In genomic region chr1:90724926-90725325, GRCh38 we compare ENCODE assay signal across 12 cellular contexts. TPM values are rescaled to one million over a fixed set of nuclear protein-coding genes. Genes with fewer than 3 reads are reported as not detected.
DNase-seq lines count a peak whose midpoint lies in the region; ATAC-seq, FAIRE-seq and TF ChIP-seq lines count a peak whose summit lies in the region.
"Had no signal": no experiment of that assay in that cellular context is flagged by ENCODE, and none has a peak within 500 bp of the region (broad histone marks: within the 10 kb centered on the region; RNA-seq: fewer than 3 reads in every experiment).

No MANE protein-coding gene starts in this region.

- BruUV-seq in A673 (replicated peaks; lab: Mats Ljungman, UMichigan) (no TSS peak), K562 (replicated peaks; lab: Mats Ljungman, UMichigan) (no TSS peak)

- peak overlapping the region in 9 of 10 donors; percentile 36 to 87 (median 78) for H3K4me3 Mint-ChIP-seq in naive thymus-derived CD8-positive, alpha-beta T cell

- TF ChIP-seq CTCF in A673 (conservative IDR thresholded peaks at IDR 0.05; ENCODE audit: low read depth, low read length) (no peak), K562 (IDR thresholded peaks at IDR 0.05 in 2 of 3, conservative IDR thresholded peaks at IDR 0.05 in 1 of 3; ENCODE audit: insufficient read depth in 2 of 3, low read depth in 1 of 3, low read length in 3 of 3) (no peak)

- ATAC-seq in K562 (no peak), HG02970 (IDR thresholded peaks at IDR 0.05; ENCODE audit: low FRiP score, unreplicated experiment) (no peak), HG03196 (IDR thresholded peaks at IDR 0.05; ENCODE audit: unreplicated experiment) (no peak)
- no peak for ATAC-seq in naive thymus-derived CD8-positive, alpha-beta T cell

- no peak for TF ChIP-seq EP300 in K562 (IDR thresholded peaks at IDR 0.05; ENCODE audit: low read length)

- no peaks in the 10 kb centered on the region for H3K36me3 ChIP-seq in A673 (ENCODE audit: insufficient read depth, low read length, poor library complexity, severe bottlenecking)
- no peaks in the 10 kb centered on the region for H3K36me3 ChIP-seq in K562 (ENCODE audit: control insufficient read depth, insufficient read depth, low read length)
- H3K36me3 ChIP-seq: esophagus squamous epithelium had no signal

- no peak overlapping the region for H2AFZ ChIP-seq in K562 (ENCODE audit: low read depth, low read length)

- WGBS in K562 (ENCODE audit: insufficient coverage, low coverage, missing lambda C conversion rate): 94% methylated on average over 18 of the region's 28 CpGs

- no peak overlapping the region for H3K9ac ChIP-seq in K562 (ENCODE audit: insufficient read depth in 1 of 2, low read depth in 2 of 2, low read length in 2 of 2)

- H3K9me3 ChIP-seq in A673 (ENCODE audit: low read depth, low read length, poor library complexity, severe bottlenecking) (no peaks in the 10 kb centered on the region), K562 (replicated peaks; ENCODE audit: control insufficient read depth, insufficient read depth, low read depth, low read length) (no peaks in the 10 kb centered on the region)
- H3K9me3 ChIP-seq: esophagus squamous epithelium had no signal

- in situ Hi-C loops in K562 (cut with MboI): loop anchor here (10.0 kb wide), 2 partner anchors 240 to 440 kb away; no protein-coding TSS in a partner anchor

- H3K27me3 ChIP-seq in A673 (replicated peaks; ENCODE audit: insufficient read depth, low read depth, low read length, poor library complexity) (no peaks in the 10 kb centered on the region), K562 (ENCODE audit: control insufficient read depth in 2 of 2, insufficient read depth in 2 of 2, low read length in 2 of 2) (no peaks in the 10 kb centered on the region; a peak in 1 of 5 replicates)

- H3K4me3 ChIP-seq in A673 (ENCODE audit: low read depth, low read length, poor library complexity, severe bottlenecking) (peak overlapping the region; percentile 53), K562 (no peak overlapping the region)

- H3K36me3 Mint-ChIP-seq in naive thymus-derived CD8-positive, alpha-beta T cell: peaks cover 22 to 65% (median 48%) of the 10 kb centered on the region in 3 donors

- H4K20me1 ChIP-seq in K562 (replicated peaks; ENCODE audit: control insufficient read depth, insufficient read depth, low read length): no peaks in the 10 kb centered on the region

- H3K27ac ChIP-seq in A673 (ENCODE audit: low read depth, low read length, poor library complexity, severe bottlenecking) (no peak overlapping the region), K562 (ENCODE audit: extremely low read depth, low read depth, low read length) (no peak overlapping the region)
- H3K27ac ChIP-seq: esophagus squamous epithelium had no signal

- POLR2A ChIA-PET in A673 (lab: Charles Lee; ENCODE audit: low non-redundant PET) (no interaction called here), K562 (lab: Yijun Ruan, JAX) (interaction anchor here (1.1 to 1.2 kb wide), 2 partner anchors 9 to 12 kb away, joined by 3 to 4 read pairs; no protein-coding TSS in a partner anchor)
- POLR2A ChIA-PET in naive thymus-derived CD8-positive, alpha-beta T cell (lab: Charles Lee): no interaction called here

- H3K9me1 ChIP-seq in K562 (ENCODE audit: control insufficient read depth, insufficient read depth, low read length): no peaks in the 10 kb centered on the region

- H3K27ac Mint-ChIP-seq in naive thymus-derived CD8-positive, alpha-beta T cell: peak overlapping the region in 1 of 10 donors; percentile 46

- H3K4me2 ChIP-seq in K562 (ENCODE audit: insufficient read depth, low read length): no peak overlapping the region

- H3K79me2 ChIP-seq in K562 (ENCODE audit: control insufficient read depth, insufficient read depth, low read length): no peaks in the 10 kb centered on the region

- H3K27me3 Mint-ChIP-seq in naive thymus-derived CD8-positive, alpha-beta T cell: peaks cover 78 to 100% (median 85%) of the 10 kb centered on the region in 5 donors

- intact Hi-C loops in A673 (cut with micrococcal nuclease; ENCODE audit: unreplicated experiment): loop anchor here (5.0 to 10.0 kb wide), 5 partner anchors 127 to 678 kb away; no protein-coding TSS in a partner anchor
- intact Hi-C loops in K562 (cut with micrococcal nuclease): loop anchor here (5.0 kb wide), 1 partner anchor 87 kb away; no protein-coding TSS in a partner anchor

- no peak for FAIRE-seq in K562 (lab: Jason Lieb, UNC)
- FAIRE-seq: small intestine had no signal

- CTCF ChIA-PET in A673 (lab: Charles Lee) (no interaction called here), K562 (lab: Yijun Ruan, JAX; ENCODE audit: low intra/inter-chr PET ratio) (no interaction called here)

- no peak for TF ChIP-seq RAD21 in K562 (CRISPR knock-in tag; conservative IDR thresholded peaks at IDR 0.05 in 1 of 2, IDR thresholded peaks at IDR 0.05 in 1 of 2)

- DNase-seq in A673 (ENCODE audit: low spot score) (peak; percentile 70), DMS114 treated with DMSO at 0.1 percent for 48 hours (lab: John Stamatoyannopoulos, UW; ENCODE audit: unreplicated experiment) (peak; percentile 27), K562 (ENCODE audit: extremely low read depth in 1 of 4, low spot score in 3 of 4) (no peak), NCI-H2107 treated with DMSO at 0.1 percent for 48 hours (lab: John Stamatoyannopoulos, UW; ENCODE audit: unreplicated experiment) (no peak)
- DNase-seq in naive thymus-derived CD8-positive, alpha-beta T cell: no peak
- no peak for DNase-seq in activated CD4-positive, CD25-positive, alpha-beta regulatory T cell treated with anti-CD3 and anti-CD28 coated beads, Interleukin-2, amount 50 U/mL, for 72 hours
- DNase-seq: esophagus squamous epithelium, NCI-H510A treated with DMSO at 0.1 percent for 48 hours, SIG-M5, small intestine had no signal

- peaks cover 37% of the 10 kb centered on the region for H3K4me1 ChIP-seq in A673 (ENCODE audit: insufficient read depth, low read length, poor library complexity, severe bottlenecking)
- peaks cover 2 to 10% of the 10 kb centered on the region in 2 experiments; a peak in 3 of 5 replicates for H3K4me1 ChIP-seq in K562 (replicated peaks in 1 of 2; ENCODE audit: control insufficient read depth in 2 of 2, insufficient read depth in 2 of 2, low read length in 2 of 2)

- TF ChIP-seq POLR2A in K562 (conservative IDR thresholded peaks at IDR 0.05): no peak

- H3K4me1 Mint-ChIP-seq in naive thymus-derived CD8-positive, alpha-beta T cell: peaks cover 26 to 67% (median 58%) of the 10 kb centered on the region in 4 donors

- H3K9me3 Mint-ChIP-seq in naive thymus-derived CD8-positive, alpha-beta T cell: peaks cover 10 to 82% (median 37%) of the 10 kb centered on the region in 9 donors

TF ChIP-seq in K562, 482 proteins besides CTCF, POLR2A, EP300 and RAD21:
- no peak for TF ChIP-seq ZNF354B (CRISPR knock-in tag; IDR thresholded peaks at IDR 0.05)
- TF ChIP-seq, protein P1, sequence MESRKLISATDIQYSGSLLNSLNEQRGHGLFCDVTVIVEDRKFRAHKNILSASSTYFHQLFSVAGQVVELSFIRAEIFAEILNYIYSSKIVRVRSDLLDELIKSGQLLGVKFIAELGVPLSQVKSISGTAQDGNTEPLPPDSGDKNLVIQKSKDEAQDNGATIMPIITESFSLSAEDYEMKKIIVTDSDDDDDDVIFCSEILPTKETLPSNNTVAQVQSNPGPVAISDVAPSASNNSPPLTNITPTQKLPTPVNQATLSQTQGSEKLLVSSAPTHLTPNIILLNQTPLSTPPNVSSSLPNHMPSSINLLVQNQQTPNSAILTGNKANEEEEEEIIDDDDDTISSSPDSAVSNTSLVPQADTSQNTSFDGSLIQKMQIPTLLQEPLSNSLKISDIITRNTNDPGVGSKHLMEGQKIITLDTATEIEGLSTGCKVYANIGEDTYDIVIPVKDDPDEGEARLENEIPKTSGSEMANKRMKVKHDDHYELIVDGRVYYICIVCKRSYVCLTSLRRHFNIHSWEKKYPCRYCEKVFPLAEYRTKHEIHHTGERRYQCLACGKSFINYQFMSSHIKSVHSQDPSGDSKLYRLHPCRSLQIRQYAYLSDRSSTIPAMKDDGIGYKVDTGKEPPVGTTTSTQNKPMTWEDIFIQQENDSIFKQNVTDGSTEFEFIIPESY (CRISPR knock-in tag; IDR thresholded peaks at IDR 0.05): peak; percentile 54; the same call in 1 of the 2 replicates

RNA-seq across cellular contexts. Expression of gene BARHL2, which starts 7.8 kb away (rescaled TPM):
- total RNA-seq in A673 (2021): 110 and 120 TPM in 2 replicates
- total RNA-seq in K562 (2011; cell fraction: chromatin; rRNA removed; ENCODE audit: low replicate concordance): not detected in 2 replicates
- total RNA-seq in K562 (2011; cell fraction: nucleolus; rRNA removed): not detected in 2 replicates
- not detected in 2 replicates for total RNA-seq in K562 (2011; cell fraction: nucleoplasm; rRNA removed)
- total RNA-seq in K562 (2014; rRNA removed): 0.09 TPM in 1 of 2 replicates, not detected in the other
- total RNA-seq in K562 (2014; rRNA removed; fragmentation: Illumina TruSeq; extraction: Trizol): not detected in 2 replicates
- not detected in 2 replicates for total RNA-seq in K562 (2015; rRNA removed; fragmentation: Illumina TruSeq; extraction: Trizol)
- 0.11 TPM in 2 replicates for total RNA-seq in K562 (2021)
- not detected in 2 replicates for polyA plus RNA-seq in K562 (2011; rRNA removed)
- polyA plus RNA-seq in K562 (2011; cell fraction: cytosol; rRNA removed): not detected in 2 replicates
- polyA plus RNA-seq in K562 (2011; cell fraction: nucleus; rRNA removed): 0.06 and 0.09 TPM in 2 replicates
- polyA plus RNA-seq in K562 (2012): 0.07 TPM in 1 of 2 replicates, not detected in the other
- 0.06 TPM in 1 of 2 replicates, not detected in the other for polyA plus RNA-seq in K562 (2014; fragmentation: Illumina TruSeq; extraction: Trizol)
- not detected for polyA plus RNA-seq in K562 (2014; fragmentation: Nextera tagmentation; extraction: Ambion mirVana)
- not detected in 2 replicates for polyA plus RNA-seq in K562 (2014; rRNA removed)
- polyA minus RNA-seq in K562 (2011; rRNA and poly(A)+ RNA removed): not detected in 2 replicates
- not detected in 2 replicates for polyA minus RNA-seq in K562 (2011; cell fraction: cytosol; rRNA and poly(A)+ RNA removed)
- not detected in 2 replicates for polyA minus RNA-seq in K562 (2011; cell fraction: nucleus; rRNA and poly(A)+ RNA removed)
- total RNA-seq in naive thymus-derived CD8-positive, alpha-beta T cell: not detected
- not detected for polyA plus RNA-seq in naive thymus-derived CD8-positive, alpha-beta T cell
- total RNA-seq: esophagus squamous epithelium had no signal
- polyA plus RNA-seq: small intestine had no signal

Comparison
In these comparisons a context has a peak if more than half of its experiments do, and no peak if none do; other contexts are left out.
1. DNase-seq: peak in A673 (single experiment) and DMS114 treated with DMSO at 0.1 percent for 48 hours (single experiment); none in K562 (0 of 4), naive thymus-derived CD8-positive, alpha-beta T cell (0 of 10), NCI-H2107 treated with DMSO at 0.1 percent for 48 hours (single experiment) and activated CD4-positive, CD25-positive, alpha-beta regulatory T cell treated with anti-CD3 and anti-CD28 coated beads, Interleukin-2, amount 50 U/mL, for 72 hours (single experiment).
2. RNA of gene BARHL2, which starts 7.8 kb away (total RNA-seq): 110 to 120 TPM in A673; 0.09 to 0.11 TPM in K562 and not detected in naive thymus-derived CD8-positive, alpha-beta T cell; every median in the first group is over 100 times any median in the second.